10 cellular contexts compared by ENCODE assay signal in genomic region chr14:71539660-71540285, GRCh38.
DNase-seq lines count a peak whose midpoint lies in the region; TF ChIP-seq lines count a peak whose summit lies in the region.
"Had no signal": no experiment of that assay in that cellular context is flagged by ENCODE, and none has a peak within 500 bp of the region (broad histone marks: within the 10 kb centered on the region; RNA-seq: fewer than 3 reads in every experiment).

No MANE protein-coding gene starts in this region.

- H3K27me3 ChIP-seq in transverse colon, result no peaks in the 10 kb centered on the region

- intact Hi-C loops in transverse colon (cut with DNase I; ENCODE audit: low total_unique reads), result no loop called here

- 81 to 83% methylated on average over 3 to 8 of the region's 8 CpGs for WGBS in transverse colon (ENCODE audit: low coverage in 1 of 2), 2 donors

- no peak for TF ChIP-seq POLR2A in transverse colon (IDR thresholded peaks at IDR 0.05)

- no peaks in the 10 kb centered on the region for H3K9me3 ChIP-seq in transverse colon
- H3K9me3 ChIP-seq: mucosa of descending colon had no signal

- no peaks in the 10 kb centered on the region for H3K36me3 ChIP-seq in transverse colon

- TF ChIP-seq EP300 in transverse colon (IDR thresholded peaks at IDR 0.05; ENCODE audit: low read depth), result no peak

- H3K4me3 ChIP-seq in transverse colon, result no peak overlapping the region
- H3K4me3 ChIP-seq: mucosa of descending colon had no signal

- in situ Hi-C loops in KBM-7 (cut with MboI; ENCODE audit: low pct_unique_long_range_greater_than_20kb, low sequenced_read_pairs), result no loop called here
- in situ Hi-C loops in transverse colon (cut with MboI; ENCODE audit: low pct_ligation_motif_present in 1 of 4, low pct_unique_long_range_greater_than_20kb in 1 of 4, low sequenced_read_pairs in 3 of 4), result no loop called here

- peaks cover 0 to 35% (median 8%) of the 10 kb centered on the region in 4 donors for H3K4me1 ChIP-seq in transverse colon

- DNase-seq in Ammon's horn (ENCODE audit: low spot score) (peak; percentile 62), KBM-7 (peak; percentile 46), cerebellum (ENCODE audit: low spot score) (peak; percentile 45), midbrain (lab: John Stamatoyannopoulos, UW) (peak; percentile 74), Kasumi-1 (lab: John Stamatoyannopoulos, UW) (no peak), NCI-H526 treated with DMSO at 0.1 percent for 48 hours (lab: John Stamatoyannopoulos, UW) (no peak), transverse colon (no peak)
- DNase-seq in activated effector memory CD4-positive, alpha-beta T cell treated with Interleukin-2 at 50 U/mL for 16 hours, result no peak
- DNase-seq: mucosa of descending colon, NCI-H1436 treated with DMSO at 0.1 percent for 48 hours had no signal

- H3K27ac ChIP-seq in transverse colon, result no peak overlapping the region

- no peak for TF ChIP-seq CTCF in transverse colon (IDR thresholded peaks at IDR 0.05)

Comparison
In these comparisons a context has a peak if more than half of its experiments do, and no peak if none do; other contexts are left out.
1. DNase-seq: peak in Ammon's horn (single experiment), KBM-7 (single experiment), cerebellum (single experiment) and midbrain (single experiment); none in Kasumi-1 (0 of 2), NCI-H526 treated with DMSO at 0.1 percent for 48 hours (single experiment), activated effector memory CD4-positive, alpha-beta T cell treated with Interleukin-2 at 50 U/mL for 16 hours (single experiment) and transverse colon (single experiment).